In the genomic region with DNA sequence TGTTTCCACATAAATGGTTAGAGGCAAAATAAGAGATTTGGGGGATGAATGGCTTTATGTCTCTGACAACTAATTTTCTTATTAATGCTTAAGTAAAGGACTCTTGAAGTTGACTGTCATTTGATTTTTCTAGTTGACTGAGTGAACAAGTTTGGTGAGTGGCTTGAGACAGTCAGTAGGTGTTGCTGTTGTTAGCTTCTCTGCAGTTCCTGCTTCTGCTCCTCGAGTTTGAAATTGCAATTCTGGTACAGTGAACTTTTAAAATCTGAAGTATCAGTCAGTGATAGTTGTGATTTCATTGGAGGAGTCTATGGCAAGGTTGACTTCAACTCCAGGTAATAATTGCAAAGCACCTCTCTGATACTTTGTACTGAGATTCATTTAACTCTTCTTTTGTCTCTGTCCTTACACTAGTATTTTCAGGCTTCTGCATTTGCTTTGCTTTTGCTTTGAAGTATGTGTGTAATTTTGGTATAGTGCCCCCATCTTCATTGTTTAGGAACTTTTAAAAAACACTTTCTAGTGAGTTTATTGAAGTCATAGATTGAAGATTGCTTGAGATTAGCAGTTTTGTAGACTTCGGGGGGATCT, we compare ENCODE assay signal across 8 cellular contexts. TPM values are rescaled to one million over a fixed set of nuclear protein-coding genes. Genes with fewer than 3 reads are reported as not detected.
DNase-seq lines count a peak whose midpoint lies in the region; ATAC-seq and TF ChIP-seq lines count a peak whose summit lies in the region.

No MANE protein-coding gene starts in this region.

- H3K36me3 ChIP-seq in hepatocyte (replicated peaks; ENCODE audit: insufficient read depth, low read depth), result no peaks in the 10 kb centered on the region

- no peaks in the 10 kb centered on the region for H3K9me3 ChIP-seq in hepatocyte (ENCODE audit: low read depth)

- POLR2A ChIA-PET in activated naive CD8-positive, alpha-beta T cell treated with anti-CD3 and anti-CD28 coated beads, Interleukin-2, amount 10 ng/mL, durations not matched to agents 7 days and 5 days (lab: Charles Lee), result interaction anchor here (1.0 to 2.9 kb wide), 4 partner anchors 81 to 181 kb away, joined by 3 to 44 read pairs (median 13); no protein-coding TSS in a partner anchor

- H2AFZ ChIP-seq in hepatocyte, result no peak overlapping the region

- no peaks in the 10 kb centered on the region for H3K9me2 ChIP-seq in hepatocyte (replicated peaks; ENCODE audit: insufficient read depth)

- WGBS in hepatocyte (ENCODE audit: low lambda C conversion rate, missing lambda C conversion rate), result 33% methylated on average over 2 of the region's 2 CpGs

- peak overlapping the region; percentile 98 for H3K27ac ChIP-seq in hepatocyte

- peaks cover 10% of the 10 kb centered on the region for H3K36me3 Mint-ChIP-seq in activated CD8-positive, alpha-beta memory T cell treated with anti-CD3 and anti-CD28 coated beads, Interleukin-2, amount 10 ng/mL, durations not matched to agents 7 days and 5 days
- peaks cover 3% of the 10 kb centered on the region for H3K36me3 Mint-ChIP-seq in activated naive CD8-positive, alpha-beta T cell treated with anti-CD3 and anti-CD28 coated beads, Interleukin-2, amount 10 ng/mL, durations not matched to agents 7 days and 5 days
- peaks cover 39% of the 10 kb centered on the region for H3K36me3 Mint-ChIP-seq in stimulated activated effector memory CD8-positive, alpha-beta T cell treated with anti-CD3 and anti-CD28 coated beads, Interleukin-12 subunit alpha, Interleukin-12 subunit beta, amount 100 ng/mL, for 72 hours

- H3K4me2 ChIP-seq in hepatocyte, result peak overlapping the region; percentile 83

- peak overlapping the region; percentile 57 for H3K4me3 Mint-ChIP-seq in activated CD8-positive, alpha-beta memory T cell treated with anti-CD3 and anti-CD28 coated beads, Interleukin-2, amount 10 ng/mL, durations not matched to agents 7 days and 5 days
- H3K4me3 Mint-ChIP-seq in activated naive CD8-positive, alpha-beta T cell treated with anti-CD3 and anti-CD28 coated beads, Interleukin-2, amount 10 ng/mL, durations not matched to agents 7 days and 5 days, result peak overlapping the region; percentile 54
- H3K4me3 Mint-ChIP-seq in stimulated activated effector memory CD8-positive, alpha-beta T cell treated with anti-CD3 and anti-CD28 coated beads, Interleukin-12 subunit alpha, Interleukin-12 subunit beta, amount 100 ng/mL, for 72 hours, result peak overlapping the region; percentile 92

- TF ChIP-seq CTCF in LNCaP clone FGC (IDR thresholded peaks at IDR 0.05; ENCODE audit: control insufficient read depth, extremely low read depth, insufficient read depth) (peak; percentile 70), hepatocyte (IDR thresholded peaks at IDR 0.05; ENCODE audit: poor library complexity) (peak; percentile 72)

- peak; percentile 45 for DNase-seq in activated CD8-positive, alpha-beta memory T cell treated with anti-CD3 and anti-CD28 coated beads, Interleukin-2, amount 10 ng/mL, durations not matched to agents 7 days and 5 days
- DNase-seq in activated CD8-positive, alpha-beta memory T cell treated with anti-CD3 and anti-CD28 coated beads for 24 hours, result no peak
- DNase-seq in LNCaP clone FGC (ENCODE audit: low read depth) (no peak), hepatocyte (ENCODE audit: low spot score) (peak; percentile 59)
- no peak for DNase-seq in activated naive CD8-positive, alpha-beta T cell treated with anti-CD3 and anti-CD28 coated beads, Interleukin-2, amount 10 ng/mL, durations not matched to agents 7 days and 5 days
- DNase-seq in stimulated activated effector memory CD8-positive, alpha-beta T cell treated with anti-CD3 and anti-CD28 coated beads, Interleukin-12 subunit alpha, Interleukin-12 subunit beta, amount 100 ng/mL, for 72 hours (ENCODE audit: low spot score in 2 of 2), result no peak

- H3K9me3 Mint-ChIP-seq in activated CD8-positive, alpha-beta memory T cell treated with anti-CD3 and anti-CD28 coated beads, Interleukin-2, amount 10 ng/mL, durations not matched to agents 7 days and 5 days (ENCODE audit: low read depth), result no peaks in the 10 kb centered on the region
- no peaks in the 10 kb centered on the region for H3K9me3 Mint-ChIP-seq in activated naive CD8-positive, alpha-beta T cell treated with anti-CD3 and anti-CD28 coated beads, Interleukin-2, amount 10 ng/mL, durations not matched to agents 7 days and 5 days
- H3K9me3 Mint-ChIP-seq in stimulated activated effector memory CD8-positive, alpha-beta T cell treated with anti-CD3 and anti-CD28 coated beads, Interleukin-12 subunit alpha, Interleukin-12 subunit beta, amount 100 ng/mL, for 72 hours, result no peaks in the 10 kb centered on the region

- no peaks in the 10 kb centered on the region for H3K27me3 ChIP-seq in hepatocyte

- CTCF ChIA-PET in activated CD8-positive, alpha-beta memory T cell treated with anti-CD3 and anti-CD28 coated beads, Interleukin-2, amount 10 ng/mL, durations not matched to agents 7 days and 5 days (lab: Charles Lee), result interaction anchor here (1.0 to 6.0 kb wide), 13 partner anchors 45 to 533 kb away, joined by 3 to 45 read pairs (median 3); no protein-coding TSS in a partner anchor

- H3K4me1 ChIP-seq in hepatocyte (ENCODE audit: insufficient read depth), result peaks cover 14% of the 10 kb centered on the region

- no peaks in the 10 kb centered on the region for H3K27me3 Mint-ChIP-seq in activated CD8-positive, alpha-beta memory T cell treated with anti-CD3 and anti-CD28 coated beads, Interleukin-2, amount 10 ng/mL, durations not matched to agents 7 days and 5 days
- H3K27me3 Mint-ChIP-seq in activated naive CD8-positive, alpha-beta T cell treated with anti-CD3 and anti-CD28 coated beads, Interleukin-2, amount 10 ng/mL, durations not matched to agents 7 days and 5 days, result no peaks in the 10 kb centered on the region

- H3K4me3 ChIP-seq in LNCaP clone FGC (ENCODE audit: low read depth, low read length) (no peak overlapping the region), hepatocyte (no peak overlapping the region)

- peak overlapping the region; percentile 56 for H3K27ac Mint-ChIP-seq in activated CD8-positive, alpha-beta memory T cell treated with anti-CD3 and anti-CD28 coated beads, Interleukin-2, amount 10 ng/mL, durations not matched to agents 7 days and 5 days
- H3K27ac Mint-ChIP-seq in activated naive CD8-positive, alpha-beta T cell treated with anti-CD3 and anti-CD28 coated beads, Interleukin-2, amount 10 ng/mL, durations not matched to agents 7 days and 5 days, result no peak overlapping the region
- peak overlapping the region; percentile 88 for H3K27ac Mint-ChIP-seq in stimulated activated effector memory CD8-positive, alpha-beta T cell treated with anti-CD3 and anti-CD28 coated beads, Interleukin-12 subunit alpha, Interleukin-12 subunit beta, amount 100 ng/mL, for 72 hours

- H3K4me1 Mint-ChIP-seq in activated CD8-positive, alpha-beta memory T cell treated with anti-CD3 and anti-CD28 coated beads, Interleukin-2, amount 10 ng/mL, durations not matched to agents 7 days and 5 days, result peaks cover 62% of the 10 kb centered on the region
- H3K4me1 Mint-ChIP-seq in activated naive CD8-positive, alpha-beta T cell treated with anti-CD3 and anti-CD28 coated beads, Interleukin-2, amount 10 ng/mL, durations not matched to agents 7 days and 5 days, result peaks cover 52% of the 10 kb centered on the region
- H3K4me1 Mint-ChIP-seq in stimulated activated effector memory CD8-positive, alpha-beta T cell treated with anti-CD3 and anti-CD28 coated beads, Interleukin-12 subunit alpha, Interleukin-12 subunit beta, amount 100 ng/mL, for 72 hours, result peaks cover 58% of the 10 kb centered on the region

- ATAC-seq in activated CD8-positive, alpha-beta memory T cell treated with anti-CD3 and anti-CD28 coated beads, Interleukin-2, amount 10 ng/mL, durations not matched to agents 7 days and 5 days, result no peak
- ATAC-seq in activated naive CD8-positive, alpha-beta T cell treated with anti-CD3 and anti-CD28 coated beads, Interleukin-2, amount 10 ng/mL, durations not matched to agents 7 days and 5 days (ENCODE audit: low read depth), result no peak
- no peak for ATAC-seq in stimulated activated effector memory CD8-positive, alpha-beta T cell treated with anti-CD3 and anti-CD28 coated beads, Interleukin-12 subunit alpha, Interleukin-12 subunit beta, amount 100 ng/mL, for 72 hours
- ATAC-seq in HG03159 (IDR thresholded peaks at IDR 0.05; ENCODE audit: unreplicated experiment), result no peak
- ATAC-seq in GM19035 (IDR thresholded peaks at IDR 0.05; ENCODE audit: unreplicated experiment), result no peak

- H4K20me1 ChIP-seq in hepatocyte (ENCODE audit: insufficient read depth, poor library complexity, severe bottlenecking), result no peaks in the 10 kb centered on the region

- peaks cover 55% of the 10 kb centered on the region for H3K79me2 ChIP-seq in hepatocyte

RNA-seq across cellular contexts. Expression of a gene that starts 2.5 kb away (rescaled TPM):
- 10 to 100 TPM; 69.2 to 81.5 TPM for total RNA-seq in activated CD8-positive, alpha-beta memory T cell treated with anti-CD3 and anti-CD28 coated beads, Interleukin-2, amount 10 ng/mL, durations not matched to agents 7 days and 5 days
- total RNA-seq in activated naive CD8-positive, alpha-beta T cell treated with anti-CD3 and anti-CD28 coated beads, Interleukin-2, amount 10 ng/mL, durations not matched to agents 7 days and 5 days, result 10 to 100 TPM; 45.8 to 48.7 TPM
- 36.0 and 41.4 TPM in 2 replicates for total RNA-seq in hepatocyte
- polyA plus RNA-seq in hepatocyte, result 41.4 and 42.5 TPM in 2 replicates

Comparison
In these comparisons a context has a peak if more than half of its experiments do, and no peak if none do; other contexts are left out.
1. DNase-seq: peak in activated CD8-positive, alpha-beta memory T cell treated with anti-CD3 and anti-CD28 coated beads, Interleukin-2, amount 10 ng/mL, durations not matched to agents 7 days and 5 days (single experiment) and hepatocyte (single experiment); none in activated CD8-positive, alpha-beta memory T cell treated with anti-CD3 and anti-CD28 coated beads for 24 hours (single experiment), LNCaP clone FGC (single experiment), activated naive CD8-positive, alpha-beta T cell treated with anti-CD3 and anti-CD28 coated beads, Interleukin-2, amount 10 ng/mL, durations not matched to agents 7 days and 5 days (single experiment) and stimulated activated effector memory CD8-positive, alpha-beta T cell treated with anti-CD3 and anti-CD28 coated beads, Interleukin-12 subunit alpha, Interleukin-12 subunit beta, amount 100 ng/mL, for 72 hours (0 of 2).
2. Peak in every context shown above with its lines, with median percentiles within 50 percentile points of each other: H3K4me3 Mint-ChIP-seq.